ENCODE assay signal across 8 cellular contexts in genomic region chr20:13302647-13303425, GRCh38.
DNase-seq lines count a peak whose midpoint lies in the region; ATAC-seq and TF ChIP-seq lines count a peak whose summit lies in the region.

No MANE protein-coding gene starts in this region.

- intact Hi-C loops in CD8-positive, alpha-beta T cell (cut with DNase I, micrococcal nuclease): loop anchor here in 1 of 2 experiments (2.0 kb wide), 1 partner anchor 184 kb away; no protein-coding TSS in a partner anchor
- intact Hi-C loops in PC-9 (cut with micrococcal nuclease; ENCODE audit: unreplicated experiment): loop anchor here (1.0 to 10.0 kb wide), 2 partner anchors 184 to 328 kb away; no protein-coding TSS in a partner anchor

- no peaks in the 10 kb centered on the region for H3K9me3 Mint-ChIP-seq in CD8-positive, alpha-beta T cell
- no peaks in the 10 kb centered on the region for H3K9me3 Mint-ChIP-seq in activated naive CD8-positive, alpha-beta T cell treated with anti-CD3 and anti-CD28 coated beads, Interleukin-2, amount 50 U/mL, for 24 hours

- no peaks in the 10 kb centered on the region for H3K4me1 Mint-ChIP-seq in CD8-positive, alpha-beta T cell (ENCODE audit: low read depth)
- no peaks in the 10 kb centered on the region for H3K4me1 Mint-ChIP-seq in activated naive CD8-positive, alpha-beta T cell treated with anti-CD3 and anti-CD28 coated beads, Interleukin-2, amount 50 U/mL, for 24 hours

- H3K27ac Mint-ChIP-seq in CD8-positive, alpha-beta T cell: no peak overlapping the region
- H3K27ac Mint-ChIP-seq in activated naive CD8-positive, alpha-beta T cell treated with anti-CD3 and anti-CD28 coated beads, Interleukin-2, amount 50 U/mL, for 24 hours: no peak overlapping the region

- H3K4me2 ChIP-seq in PC-9: no peak overlapping the region

- no peaks in the 10 kb centered on the region for H3K9me3 ChIP-seq in CD8-positive, alpha-beta T cell (ENCODE audit: low read length)
- H3K9me3 ChIP-seq in PC-9 (ENCODE audit: insufficient read depth, low read depth): no peaks in the 10 kb centered on the region

- no peaks in the 10 kb centered on the region for H3F3A ChIP-seq in PC-9 (ENCODE audit: insufficient read depth, low read depth)

- CTCF ChIA-PET in CD8-positive, alpha-beta T cell (lab: Charles Lee): interaction anchor here (0.7 to 2.7 kb wide), 10 partner anchors 8 to 225 kb away, joined by 3 to 31 read pairs (median 4); no protein-coding TSS in a partner anchor
- CTCF ChIA-PET in PC-9 (lab: Charles Lee): interaction anchor here (0.5 to 1.1 kb wide), 4 partner anchors 9 to 469 kb away, joined by 3 to 10 read pairs (median 3); no protein-coding TSS in a partner anchor

- no peak overlapping the region for H3K4me3 ChIP-seq in CD8-positive, alpha-beta T cell (ENCODE audit: low read depth, low read length)
- no peak overlapping the region for H3K4me3 ChIP-seq in PC-9

- H2AFZ ChIP-seq in PC-9: no peak overlapping the region

- POLR2A ChIA-PET in CD8-positive, alpha-beta T cell (lab: Charles Lee): no interaction called here
- POLR2A ChIA-PET in PC-9 (lab: Charles Lee; ENCODE audit: unreplicated experiment): interaction anchor here (0.6 kb wide), 1 partner anchor 388 kb away, joined by 4 read pairs; no protein-coding TSS in a partner anchor

- no peaks in the 10 kb centered on the region for H3K4me1 ChIP-seq in CD8-positive, alpha-beta T cell (ENCODE audit: insufficient read depth, low read length)
- no peaks in the 10 kb centered on the region for H3K4me1 ChIP-seq in PC-9 (replicated peaks; ENCODE audit: insufficient read depth)

- peak; percentile 38 for TF ChIP-seq CTCF in CD8-positive, alpha-beta T cell (IDR thresholded peaks at IDR 0.05)
- peak; percentile 76 for TF ChIP-seq CTCF in PC-9 (conservative IDR thresholded peaks at IDR 0.05)

- no peaks in the 10 kb centered on the region for H3K79me2 ChIP-seq in PC-9 (ENCODE audit: low read depth)

- no peaks in the 10 kb centered on the region for H3K36me3 Mint-ChIP-seq in CD8-positive, alpha-beta T cell
- peaks cover 3% of the 10 kb centered on the region for H3K36me3 Mint-ChIP-seq in activated naive CD8-positive, alpha-beta T cell treated with anti-CD3 and anti-CD28 coated beads, Interleukin-2, amount 50 U/mL, for 24 hours (ENCODE audit: low read depth)

- no peak overlapping the region for H3K27ac ChIP-seq in CD8-positive, alpha-beta T cell (ENCODE audit: low read depth, low read length)
- H3K27ac ChIP-seq in PC-9: no peak overlapping the region

- H3K27me3 Mint-ChIP-seq in CD8-positive, alpha-beta T cell (ENCODE audit: low read depth): peaks cover 6% of the 10 kb centered on the region
- no peaks in the 10 kb centered on the region for H3K27me3 Mint-ChIP-seq in activated naive CD8-positive, alpha-beta T cell treated with anti-CD3 and anti-CD28 coated beads, Interleukin-2, amount 50 U/mL, for 24 hours

- no peaks in the 10 kb centered on the region for H3K36me3 ChIP-seq in CD8-positive, alpha-beta T cell (ENCODE audit: insufficient read depth, low read length)
- no peaks in the 10 kb centered on the region for H3K36me3 ChIP-seq in PC-9 (ENCODE audit: low read depth)

- ATAC-seq in CD8-positive, alpha-beta T cell: no peak
- ATAC-seq in GM19351 (IDR thresholded peaks at IDR 0.05; ENCODE audit: unreplicated experiment) (peak; percentile 80), HG03469 (IDR thresholded peaks at IDR 0.05; ENCODE audit: unreplicated experiment) (peak; percentile 62), GM18873 (IDR thresholded peaks at IDR 0.05; ENCODE audit: low FRiP score, unreplicated experiment) (no peak)
- ATAC-seq in activated naive CD8-positive, alpha-beta T cell treated with anti-CD3 and anti-CD28 coated beads, Interleukin-2, amount 50 U/mL, for 24 hours: peak; percentile 93

- H3K4me3 Mint-ChIP-seq in CD8-positive, alpha-beta T cell: no peak overlapping the region
- H3K4me3 Mint-ChIP-seq in activated naive CD8-positive, alpha-beta T cell treated with anti-CD3 and anti-CD28 coated beads, Interleukin-2, amount 50 U/mL, for 24 hours: no peak overlapping the region

- no peaks in the 10 kb centered on the region for H4K20me1 ChIP-seq in PC-9 (ENCODE audit: insufficient read depth)

- H3K9me2 ChIP-seq in PC-9 (ENCODE audit: insufficient read depth): no peaks in the 10 kb centered on the region

- peak in 4 of 7 experiments; percentile 4 to 36 (median 16) for DNase-seq in CD8-positive, alpha-beta T cell
- peak in 1 of 2 experiments; percentile 15 for DNase-seq in PC-9
- DNase-seq in activated naive CD8-positive, alpha-beta T cell treated with anti-CD3 and anti-CD28 coated beads, Interleukin-2, amount 50 U/mL, for 24 hours: peak; percentile 39
- peak; percentile 64 for DNase-seq in islet precursor cell
- peak; percentile 15 for DNase-seq in stimulated activated CD8-positive, alpha-beta memory T cell treated with anti-CD3 and anti-CD28 coated beads, Interleukin-7, amount 100 ng/mL, for 24 hours (ENCODE audit: low read depth)

- BruUV-seq in PC-9 (replicated peaks; lab: Mats Ljungman, UMichigan): no TSS peak

- H3K27me3 ChIP-seq in CD8-positive, alpha-beta T cell (ENCODE audit: insufficient read depth, low read length): no peaks in the 10 kb centered on the region
- H3K27me3 ChIP-seq in PC-9 (ENCODE audit: insufficient read depth, low read depth): no peaks in the 10 kb centered on the region

Comparison
In these comparisons a context has a peak if more than half of its experiments do, and no peak if none do; other contexts are left out.
1. ATAC-seq: peak in GM19351 (single experiment), HG03469 (single experiment) and activated naive CD8-positive, alpha-beta T cell treated with anti-CD3 and anti-CD28 coated beads, Interleukin-2, amount 50 U/mL, for 24 hours (single experiment); none in CD8-positive, alpha-beta T cell (single experiment) and GM18873 (single experiment).